ENCODE assay signal across 16 cellular contexts in genomic region chr10:5493698-5494097, GRCh38. TPM values are rescaled to one million over a fixed set of nuclear protein-coding genes. Genes with fewer than 3 reads are reported as not detected.
"Had no signal": no experiment of that assay in that cellular context is flagged by ENCODE, and none has a peak within 500 bp of the region (broad histone marks: within the 10 kb centered on the region; RNA-seq: fewer than 3 reads in every experiment).

No MANE protein-coding gene starts in this region.

- H3K4me3 ChIP-seq: dorsolateral prefrontal cortex, esophagus muscularis mucosa, stomach had no signal

- ATAC-seq: activated CD4-positive, alpha-beta T cell treated with anti-CD3 and anti-CD28 coated beads for 36 hours; left cardiac atrium had no signal

- H3K27me3 ChIP-seq: dorsolateral prefrontal cortex, esophagus muscularis mucosa, stomach had no signal

- DNase-seq: activated CD4-positive, alpha-beta memory T cell treated with anti-CD3 and anti-CD28 coated beads, Interleukin-2, amount 10 ng/mL, durations not matched to agents 7 days and 5 days; activated CD4-positive, alpha-beta T cell treated with anti-CD3 and anti-CD28 coated beads for 36 hours; activated naive CD8-positive, alpha-beta T cell treated with anti-CD3 and anti-CD28 coated beads, Interleukin-2, amount 10 ng/mL, durations not matched to agents 7 days and 5 days; activated T-cell treated with anti-CD3 and anti-CD28 coated beads, Interleukin-2, amount 50 U/mL, for 48 hours; anterior cingulate cortex; left cardiac atrium; stimulated activated CD4-positive, alpha-beta T cell treated with anti-CD3 and anti-CD28 coated beads, Interleukin-15, amount 100 ng/mL, for 24 hours; stimulated activated CD4-positive, alpha-beta T cell treated with anti-CD3 and anti-CD28 coated beads, Interleukin-4, amount 100 ng/mL, for 24 hours; stomach; T-helper 9 cell had no signal

- H3K36me3 ChIP-seq: esophagus muscularis mucosa, stomach had no signal

- H3K27ac ChIP-seq: dorsolateral prefrontal cortex, esophagus muscularis mucosa, stomach had no signal

RNA-seq across cellular contexts. Expression of gene CALML5, which starts 5.7 kb away (rescaled TPM):
- total RNA-seq: activated CD4-positive, alpha-beta memory T cell treated with anti-CD3 and anti-CD28 coated beads, Interleukin-2, amount 10 ng/mL, durations not matched to agents 7 days and 5 days; activated CD4-positive, alpha-beta T cell treated with anti-CD3 and anti-CD28 coated beads for 36 hours; activated naive CD8-positive, alpha-beta T cell treated with anti-CD3 and anti-CD28 coated beads, Interleukin-2, amount 10 ng/mL, durations not matched to agents 7 days and 5 days; dorsolateral prefrontal cortex; esophagus muscularis mucosa; fibroblast of villous mesenchyme; left cardiac atrium; osteocyte; renal cortical epithelial cell; skeletal muscle tissue had no signal

RNA-seq across cellular contexts. Expression of gene CALML3, which starts 31.1 kb away (rescaled TPM):
- total RNA-seq: activated CD4-positive, alpha-beta memory T cell treated with anti-CD3 and anti-CD28 coated beads, Interleukin-2, amount 10 ng/mL, durations not matched to agents 7 days and 5 days; activated CD4-positive, alpha-beta T cell treated with anti-CD3 and anti-CD28 coated beads for 36 hours; activated naive CD8-positive, alpha-beta T cell treated with anti-CD3 and anti-CD28 coated beads, Interleukin-2, amount 10 ng/mL, durations not matched to agents 7 days and 5 days; esophagus muscularis mucosa; fibroblast of villous mesenchyme; left cardiac atrium; osteocyte; renal cortical epithelial cell; skeletal muscle tissue; stomach had no signal
